In the genomic region with DNA sequence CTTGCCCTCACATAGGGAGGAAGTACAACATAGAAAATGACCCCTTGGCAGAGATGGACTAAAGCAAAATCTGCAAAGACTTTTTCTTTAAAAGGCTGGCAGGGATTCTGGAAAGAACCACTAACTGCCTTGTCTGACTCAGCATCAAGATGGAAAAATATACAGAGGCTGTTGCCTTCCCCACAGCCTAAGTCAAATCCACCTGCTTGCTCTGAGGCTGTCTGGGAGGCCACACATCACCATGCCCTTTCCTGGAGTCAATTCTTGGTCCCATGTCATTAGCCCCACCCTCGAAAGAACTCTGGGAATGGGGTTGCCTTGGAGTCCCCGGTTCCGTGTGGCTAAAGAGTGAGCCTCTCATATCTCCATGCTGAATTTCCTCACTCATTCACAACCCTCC, we compare ENCODE assay signal across 9 cellular contexts. TPM values are rescaled to one million over a fixed set of nuclear protein-coding genes. Genes with fewer than 3 reads are reported as not detected.
DNase-seq lines count a peak whose midpoint lies in the region; ATAC-seq and TF ChIP-seq lines count a peak whose summit lies in the region.
"Had no signal": no experiment of that assay in that cellular context is flagged by ENCODE, and none has a peak within 500 bp of the region (broad histone marks: within the 10 kb centered on the region; RNA-seq: fewer than 3 reads in every experiment).

No MANE protein-coding gene starts in this region.

- H3K4me3 ChIP-seq in body of pancreas (no peak overlapping the region), muscle layer of colon (ENCODE audit: low read depth in 1 of 2, low read length in 2 of 2) (no peak overlapping the region)
- H3K4me3 ChIP-seq: SK-N-MC had no signal

- peaks cover 15% of the 10 kb centered on the region for H3K4me1 Mint-ChIP-seq in WTC11

- 64 to 78% methylated on average over 3 of the region's 3 CpGs for WGBS in body of pancreas, 2 donors

- no peaks in the 10 kb centered on the region for H3K9me3 ChIP-seq in body of pancreas
- no peaks in the 10 kb centered on the region for H3K9me3 ChIP-seq in muscle layer of colon (ENCODE audit: low read length)

- no peak overlapping the region for H3K27ac Mint-ChIP-seq in WTC11

- no peak overlapping the region for H3K4me3 Mint-ChIP-seq in WTC11

- no peak for TF ChIP-seq CTCF in body of pancreas (IDR thresholded peaks at IDR 0.05)
- TF ChIP-seq CTCF in WTC11 (IDR thresholded peaks at IDR 0.05) = no peak

- no peaks in the 10 kb centered on the region for H3K9me3 Mint-ChIP-seq in WTC11

- H3K4me1 ChIP-seq in body of pancreas (peaks cover 36% of the 10 kb centered on the region), muscle layer of colon (ENCODE audit: insufficient read depth, low read length) (peaks cover 40% of the 10 kb centered on the region)

- H3K36me3 ChIP-seq in body of pancreas (replicated peaks in 1 of 2; ENCODE audit: insufficient read depth in 1 of 2, low read depth in 2 of 2) (no peaks in the 10 kb centered on the region), muscle layer of colon (ENCODE audit: insufficient read depth, low read length) (no peaks in the 10 kb centered on the region)

- POLR2A ChIA-PET in WTC11 (lab: Charles Lee) = no interaction called here

- CTCF ChIA-PET in WTC11 (lab: Charles Lee) = no interaction called here

- no peak for TF ChIP-seq POLR2A in body of pancreas (IDR thresholded peaks at IDR 0.05)

- no peaks in the 10 kb centered on the region; the same call in 1 of the 2 replicates for H3K27me3 Mint-ChIP-seq in WTC11 (ENCODE audit: low read depth)

- H3K27ac ChIP-seq in body of pancreas = peak overlapping the region in 3 of 4 donors; percentile 64 to 74 (median 66)
- peak overlapping the region; percentile 25 for H3K27ac ChIP-seq in muscle layer of colon (ENCODE audit: low read depth, low read length)
- H3K27ac ChIP-seq: SK-N-MC had no signal

- H3K36me3 Mint-ChIP-seq in WTC11 = no peaks in the 10 kb centered on the region

- ATAC-seq in body of pancreas (no peak), HG03442 (IDR thresholded peaks at IDR 0.05; ENCODE audit: unreplicated experiment) (no peak), WTC11 (no peak)

- intact Hi-C loops in body of pancreas (cut with DNase I) = no loop called here

- H3K27me3 ChIP-seq in body of pancreas (no peaks in the 10 kb centered on the region), muscle layer of colon (ENCODE audit: control insufficient read depth in 1 of 2, insufficient read depth in 2 of 2, low read length in 2 of 2) (no peaks in the 10 kb centered on the region)

- peak; percentile 21 for DNase-seq in stimulated activated CD4-positive, alpha-beta T cell treated with anti-CD3 and anti-CD28 coated beads, Interleukin-15, amount 100 ng/mL, for 24 hours
- DNase-seq in stimulated activated CD4-positive, alpha-beta T cell treated with anti-CD3 and anti-CD28 coated beads, Interleukin-2, amount 100 ng/mL, for 48 hours = no peak
- no peak for DNase-seq in body of pancreas
- no peak for DNase-seq in WTC11 (ENCODE audit: low spot score)
- DNase-seq in globus pallidus (ENCODE audit: low spot score) = no peak
- no peak for DNase-seq in DMS 273 treated with DMSO at 0.1 percent for 48 hours (lab: John Stamatoyannopoulos, UW)

- no peak overlapping the region for H3K9ac ChIP-seq in muscle layer of colon (ENCODE audit: low read length)

TF ChIP-seq in WTC11, 78 proteins besides CTCF, POLR2A, EP300 and RAD21:
- no peak for TF ChIP-seq ZNF138 (CRISPR knock-in tag; conservative IDR thresholded peaks at IDR 0.05)
- no peak for TF ChIP-seq RORB (CRISPR knock-in tag; IDR thresholded peaks at IDR 0.05)
- no peak for TF ChIP-seq ZBTB21 (CRISPR knock-in tag; IDR thresholded peaks at IDR 0.05; ENCODE audit: borderline replicate concordance)
- TF ChIP-seq NR3C1 (CRISPR knock-in tag; conservative IDR thresholded peaks at IDR 0.05; ENCODE audit: low read depth) = no peak
- TF ChIP-seq ZNF232 (CRISPR knock-in tag; IDR thresholded peaks at IDR 0.05) = no peak
- TF ChIP-seq ZNF396 (CRISPR knock-in tag; IDR thresholded peaks at IDR 0.05; ENCODE audit: borderline replicate concordance) = no peak
- TF ChIP-seq, protein P1, sequence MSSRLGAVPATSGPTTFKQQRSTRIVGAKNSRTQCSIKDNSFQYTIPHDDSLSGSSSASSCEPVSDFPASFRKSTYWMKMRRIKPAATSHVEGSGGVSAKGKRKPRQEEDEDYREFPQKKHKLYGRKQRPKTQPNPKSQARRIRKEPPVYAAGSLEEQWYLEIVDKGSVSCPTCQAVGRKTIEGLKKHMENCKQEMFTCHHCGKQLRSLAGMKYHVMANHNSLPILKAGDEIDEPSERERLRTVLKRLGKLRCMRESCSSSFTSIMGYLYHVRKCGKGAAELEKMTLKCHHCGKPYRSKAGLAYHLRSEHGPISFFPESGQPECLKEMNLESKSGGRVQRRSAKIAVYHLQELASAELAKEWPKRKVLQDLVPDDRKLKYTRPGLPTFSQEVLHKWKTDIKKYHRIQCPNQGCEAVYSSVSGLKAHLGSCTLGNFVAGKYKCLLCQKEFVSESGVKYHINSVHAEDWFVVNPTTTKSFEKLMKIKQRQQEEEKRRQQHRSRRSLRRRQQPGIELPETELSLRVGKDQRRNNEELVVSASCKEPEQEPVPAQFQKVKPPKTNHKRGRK (CRISPR knock-in tag; IDR thresholded peaks at IDR 0.05; ENCODE audit: borderline replicate concordance) = no peak
- no peak for TF ChIP-seq EMX1 (CRISPR knock-in tag; IDR thresholded peaks at IDR 0.05)
- no peak for TF ChIP-seq ZNF671 (CRISPR knock-in tag; IDR thresholded peaks at IDR 0.05)
- TF ChIP-seq, protein P2, sequence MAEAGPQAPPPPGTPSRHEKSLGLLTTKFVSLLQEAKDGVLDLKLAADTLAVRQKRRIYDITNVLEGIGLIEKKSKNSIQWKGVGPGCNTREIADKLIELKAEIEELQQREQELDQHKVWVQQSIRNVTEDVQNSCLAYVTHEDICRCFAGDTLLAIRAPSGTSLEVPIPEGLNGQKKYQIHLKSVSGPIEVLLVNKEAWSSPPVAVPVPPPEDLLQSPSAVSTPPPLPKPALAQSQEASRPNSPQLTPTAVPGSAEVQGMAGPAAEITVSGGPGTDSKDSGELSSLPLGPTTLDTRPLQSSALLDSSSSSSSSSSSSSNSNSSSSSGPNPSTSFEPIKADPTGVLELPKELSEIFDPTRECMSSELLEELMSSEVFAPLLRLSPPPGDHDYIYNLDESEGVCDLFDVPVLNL (CRISPR knock-in tag; IDR thresholded peaks at IDR 0.05; ENCODE audit: borderline replicate concordance, low read depth) = no peak
- TF ChIP-seq ZBTB43 (CRISPR knock-in tag; IDR thresholded peaks at IDR 0.05) = no peak
- TF ChIP-seq TP53 (CRISPR knock-in tag; IDR thresholded peaks at IDR 0.05) = no peak
- no peak for TF ChIP-seq HMGA2 (CRISPR knock-in tag; IDR thresholded peaks at IDR 0.05)

RNA-seq across cellular contexts. Expression of gene BMP10, which starts 39.5 kb away (rescaled TPM):
- total RNA-seq in body of pancreas (not detected), WTC11 (2021) (not detected in 3 replicates)
